In genomic region chr7:104923010-104923421, GRCh38 we compare ENCODE assay signal across 1 cellular context.
TF ChIP-seq lines count a peak whose summit lies in the region.

No MANE protein-coding gene starts in this region.

TF ChIP-seq in HepG2, 621 proteins besides CTCF, POLR2A, EP300 and RAD21 (continued from another document and continues in another):
- TF ChIP-seq ZNF18 (CRISPR knock-in tag; IDR thresholded peaks at IDR 0.05; ENCODE audit: insufficient replicate concordance) (peak; percentile 87), NFE2L2 (IDR thresholded peaks at IDR 0.05; ENCODE audit: low read length) (no peak), ZNF678 (CRISPR knock-in tag; IDR thresholded peaks at IDR 0.05) (no peak), ZBTB26 (CRISPR knock-in tag; IDR thresholded peaks at IDR 0.05; ENCODE audit: borderline replicate concordance) (no peak), ZNF605 (CRISPR knock-in tag; IDR thresholded peaks at IDR 0.05) (no peak), MZF1 (CRISPR knock-in tag; IDR thresholded peaks at IDR 0.05; ENCODE audit: borderline replicate concordance) (no peak), KDM5B (CRISPR knock-in tag; IDR thresholded peaks at IDR 0.05; ENCODE audit: borderline replicate concordance) (no peak), ZNF883 (CRISPR knock-in tag; IDR thresholded peaks at IDR 0.05; ENCODE audit: not compliant biosample characterization) (no peak), ZNF891 (CRISPR knock-in tag; IDR thresholded peaks at IDR 0.05) (0 out of 2 replicates have a peak, but pooled peaks have one; percentile 26), GFI1 (CRISPR knock-in tag; IDR thresholded peaks at IDR 0.05; ENCODE audit: borderline replicate concordance) (no peak), RFX1 (IDR thresholded peaks at IDR 0.05) (no peak), KDM4B (CRISPR knock-in tag; IDR thresholded peaks at IDR 0.05) (no peak), ZNF33A (CRISPR knock-in tag; IDR thresholded peaks at IDR 0.05; ENCODE audit: borderline replicate concordance) (no peak), ZNF850 (CRISPR knock-in tag; conservative IDR thresholded peaks at IDR 0.05) (no peak), EED (CRISPR knock-in tag; IDR thresholded peaks at IDR 0.05) (no peak), ELK4 (CRISPR knock-in tag; IDR thresholded peaks at IDR 0.05; ENCODE audit: borderline replicate concordance) (no peak), ZNF350 (CRISPR knock-in tag; IDR thresholded peaks at IDR 0.05; ENCODE audit: borderline replicate concordance, low read depth) (no peak), REL (CRISPR knock-in tag; conservative IDR thresholded peaks at IDR 0.05) (no peak), ATF1 (CRISPR knock-in tag; IDR thresholded peaks at IDR 0.05) (no peak), PRPF4 (IDR thresholded peaks at IDR 0.05; ENCODE audit: low read depth, low read length, poor library complexity, severe bottlenecking) (no peak), ZNF772 (CRISPR knock-in tag; IDR thresholded peaks at IDR 0.05) (0 out of 2 replicates have a peak, but pooled peaks have one; percentile 30), KAT7 (CRISPR knock-in tag; IDR thresholded peaks at IDR 0.05; ENCODE audit: borderline replicate concordance) (no peak), ZNF451 (CRISPR knock-in tag; IDR thresholded peaks at IDR 0.05) (no peak), JUND (CRISPR knock-in tag; IDR thresholded peaks at IDR 0.05) (no peak), SIN3A (IDR thresholded peaks at IDR 0.05; ENCODE audit: borderline replicate concordance, low read depth, low read length) (no peak), ZNF75D (CRISPR knock-in tag; IDR thresholded peaks at IDR 0.05; ENCODE audit: borderline replicate concordance) (no peak), ZNF670 (CRISPR knock-in tag; IDR thresholded peaks at IDR 0.05; ENCODE audit: borderline replicate concordance) (no peak), SMC3 (IDR thresholded peaks at IDR 0.05; ENCODE audit: low read length) (peak; percentile 91), TFAP4 (IDR thresholded peaks at IDR 0.05; ENCODE audit: borderline replicate concordance, low read depth) (no peak), ZNF333 (CRISPR knock-in tag; IDR thresholded peaks at IDR 0.05; ENCODE audit: borderline replicate concordance) (no peak), HNF4G (IDR thresholded peaks at IDR 0.05; ENCODE audit: borderline replicate concordance, low read depth, low read length) (no peak), HNF4G (CRISPR knock-in tag; IDR thresholded peaks at IDR 0.05; ENCODE audit: borderline replicate concordance, low read depth) (no peak), PAX8 (CRISPR knock-in tag; IDR thresholded peaks at IDR 0.05; ENCODE audit: borderline replicate concordance) (no peak), BCL6 (CRISPR knock-in tag; IDR thresholded peaks at IDR 0.05) (no peak), THRA (CRISPR knock-in tag; IDR thresholded peaks at IDR 0.05; ENCODE audit: borderline replicate concordance) (no peak), ZNF644 (CRISPR knock-in tag; IDR thresholded peaks at IDR 0.05; ENCODE audit: low read depth) (no peak), IRF2 (CRISPR knock-in tag; IDR thresholded peaks at IDR 0.05) (no peak), KLF16 (CRISPR knock-in tag; IDR thresholded peaks at IDR 0.05) (0 out of 4 replicates have a peak, but pooled peaks of 1 of the 2 experiments have one; percentile 25), FOXA1 (IDR thresholded peaks at IDR 0.05) (no peak), FOXA1 (CRISPR knock-in tag; IDR thresholded peaks at IDR 0.05) (no peak), ZNF614 (CRISPR knock-in tag; IDR thresholded peaks at IDR 0.05; ENCODE audit: borderline replicate concordance) (peak; percentile 57; the same call in 1 of the 2 replicates), ZNF598 (CRISPR knock-in tag; IDR thresholded peaks at IDR 0.05; ENCODE audit: borderline replicate concordance) (no peak), MYPOP (CRISPR knock-in tag; IDR thresholded peaks at IDR 0.05) (no peak), ERF (CRISPR knock-in tag; IDR thresholded peaks at IDR 0.05) (0 out of 2 replicates have a peak, but pooled peaks have one; percentile 22), TEAD3 (CRISPR knock-in tag; optimal IDR thresholded peaks at IDR 0.05; ENCODE audit: borderline replicate concordance) (peak; percentile 56), ZNF773 (CRISPR knock-in tag; IDR thresholded peaks at IDR 0.05; ENCODE audit: borderline replicate concordance) (no peak), PPARG (CRISPR knock-in tag; conservative IDR thresholded peaks at IDR 0.05) (peak; percentile 33; the same call in 1 of the 2 replicates), MEIS2 (CRISPR knock-in tag; IDR thresholded peaks at IDR 0.05) (no peak), IRF9 (CRISPR knock-in tag; IDR thresholded peaks at IDR 0.05; ENCODE audit: borderline replicate concordance) (no peak), CSRNP2 (CRISPR knock-in tag; conservative IDR thresholded peaks at IDR 0.05; ENCODE audit: low read depth) (no peak), HCFC1 (IDR thresholded peaks at IDR 0.05; ENCODE audit: low read depth, low read length) (no peak), PAWR (CRISPR knock-in tag; IDR thresholded peaks at IDR 0.05; ENCODE audit: borderline replicate concordance) (no peak), ZC3H4 (CRISPR knock-in tag; IDR thresholded peaks at IDR 0.05; ENCODE audit: borderline replicate concordance) (no peak), ZFP62 (CRISPR knock-in tag; IDR thresholded peaks at IDR 0.05) (no peak), CENPX (CRISPR knock-in tag; IDR thresholded peaks at IDR 0.05) (no peak), GLI4 (CRISPR knock-in tag; IDR thresholded peaks at IDR 0.05; ENCODE audit: borderline replicate concordance) (no peak), CENPBD1 (CRISPR knock-in tag; IDR thresholded peaks at IDR 0.05; ENCODE audit: borderline replicate concordance, low read depth) (no peak), MTA3 (CRISPR knock-in tag; IDR thresholded peaks at IDR 0.05) (no peak), JDP2 (CRISPR knock-in tag; IDR thresholded peaks at IDR 0.05; ENCODE audit: borderline replicate concordance) (no peak), KDM3A (CRISPR knock-in tag; IDR thresholded peaks at IDR 0.05; ENCODE audit: low read depth) (0 out of 2 replicates have a peak, but pooled peaks have one; percentile 70), DBP (CRISPR knock-in tag; IDR thresholded peaks at IDR 0.05; ENCODE audit: not compliant biosample characterization) (no peak), ZNF160 (CRISPR knock-in tag; IDR thresholded peaks at IDR 0.05) (no peak), ARID2 (CRISPR knock-in tag; IDR thresholded peaks at IDR 0.05; ENCODE audit: borderline replicate concordance) (no peak), ZSCAN30 (CRISPR knock-in tag; IDR thresholded peaks at IDR 0.05) (no peak), RFXAP (CRISPR knock-in tag; IDR thresholded peaks at IDR 0.05; ENCODE audit: borderline replicate concordance) (no peak), ETS1 (CRISPR knock-in tag; IDR thresholded peaks at IDR 0.05) (no peak), ZNF337 (CRISPR knock-in tag; IDR thresholded peaks at IDR 0.05; ENCODE audit: borderline replicate concordance, low read depth) (no peak), ZNF737 (CRISPR knock-in tag; IDR thresholded peaks at IDR 0.05; ENCODE audit: borderline replicate concordance) (no peak), ZNF557 (CRISPR knock-in tag; IDR thresholded peaks at IDR 0.05) (no peak)
